ENCODE assay signal across 10 cellular contexts in the genomic region with DNA sequence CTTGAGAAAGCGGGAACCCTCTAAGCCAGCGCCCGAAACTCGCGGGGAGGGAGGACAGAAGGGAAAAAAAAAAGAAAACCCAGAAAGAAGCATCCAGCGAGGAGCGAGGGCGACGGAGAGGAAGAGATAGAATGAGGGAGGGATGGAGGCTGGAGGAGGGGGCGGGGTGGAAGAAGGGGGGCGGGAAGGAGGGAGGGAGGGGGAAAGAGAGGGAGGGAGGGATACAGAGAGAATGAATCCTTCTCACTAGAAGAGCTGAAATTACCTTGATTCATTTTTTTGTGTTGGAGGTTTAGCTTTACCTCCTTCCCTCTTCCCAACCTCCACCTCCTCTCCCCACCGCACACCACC. TPM values are rescaled to one million over a fixed set of nuclear protein-coding genes. Genes with fewer than 3 reads are reported as not detected.
DNase-seq lines count a peak whose midpoint lies in the region; ATAC-seq and TF ChIP-seq lines count a peak whose summit lies in the region.
"Had no signal": no experiment of that assay in that cellular context is flagged by ENCODE, and none has a peak within 500 bp of the region (broad histone marks: within the 10 kb centered on the region; RNA-seq: fewer than 3 reads in every experiment).

No MANE protein-coding gene starts in this region.

- no peak overlapping the region for H2BK5ac ChIP-seq in mesendoderm (ENCODE audit: low read length)

- POLR2A ChIA-PET in SK-N-SH (lab: Yijun Ruan, JAX) = interaction anchor here (1.0 to 1.2 kb wide), 2 partner anchors 21 to 389 kb away, joined by 4 to 5 read pairs; partner anchors contain the start of genes KIF18A and METTL15

- H4K5ac ChIP-seq in mesendoderm (ENCODE audit: low read length) = no peak overlapping the region

- peaks cover 5 to 21% of the 10 kb centered on the region in 2 experiments; a peak in 3 of 4 replicates for H3K4me1 ChIP-seq in SK-N-SH (ENCODE audit: control insufficient read depth in 1 of 2, insufficient read depth in 2 of 2, low read depth in 1 of 2, low read length in 1 of 2)
- H3K4me1 ChIP-seq in mesendoderm (ENCODE audit: control insufficient read depth, low read depth, low read length) = peaks cover 3% of the 10 kb centered on the region

- H3K4me1 Mint-ChIP-seq in type B pancreatic cell (ENCODE audit: unreplicated experiment) = peaks cover 20% of the 10 kb centered on the region
- H3K4me1 Mint-ChIP-seq: central memory CD8-positive, alpha-beta T cell had no signal

- H4K20me1 ChIP-seq in SK-N-SH (ENCODE audit: insufficient read depth) = no peaks in the 10 kb centered on the region

- TF ChIP-seq CTCF in SK-N-SH (IDR thresholded peaks at IDR 0.05) (no peak), type B pancreatic cell (conservative IDR thresholded peaks at IDR 0.05) (no peak)

- H3K27me3 Mint-ChIP-seq in type B pancreatic cell = peaks cover 92% of the 10 kb centered on the region

- H3K4me2 ChIP-seq in SK-N-SH (peak overlapping the region; percentile 91), mesendoderm (ENCODE audit: low read length) (peak overlapping the region; percentile 72)

- CTCF ChIA-PET in SK-N-SH (lab: Yijun Ruan, JAX) = interaction anchor here (0.8 to 14.0 kb wide), 10 partner anchors 8 to 810 kb away, joined by 3 to 243 read pairs (median 4); partner anchors contain the start of genes BDNF, KIF18A and METTL15

- 1% methylated on average over 12 of the region's 12 CpGs for WGBS in SK-N-SH (ENCODE audit: low lambda C conversion rate)
- no CpG with 5 or more reads among the region's 12 CpGs for WGBS in mesendoderm (ENCODE audit: extremely low coverage, insufficient coverage, low lambda C conversion rate)

- peak overlapping the region; percentile 92 for H3K4me3 Mint-ChIP-seq in type B pancreatic cell
- H3K4me3 Mint-ChIP-seq: central memory CD8-positive, alpha-beta T cell had no signal

- no peaks in the 10 kb centered on the region for H3K9me3 ChIP-seq in SK-N-SH

- no peak overlapping the region for H3K23ac ChIP-seq in mesendoderm (ENCODE audit: low read length)

- H3K4ac ChIP-seq in mesendoderm (ENCODE audit: low read depth, low read length) = no peak overlapping the region

- H4K8ac ChIP-seq in mesendoderm (ENCODE audit: low read depth, low read length) = no peak overlapping the region

- H3K56ac ChIP-seq in mesendoderm (ENCODE audit: low read length) = peak overlapping the region; percentile 88

- H3K79me1 ChIP-seq in mesendoderm (ENCODE audit: low read length) = no peaks in the 10 kb centered on the region

- H3K27me3 ChIP-seq in SK-N-SH (ENCODE audit: insufficient read depth) (peaks cover 9% of the 10 kb centered on the region; the same call in 1 of the 2 replicates), mesendoderm (ENCODE audit: insufficient read depth, low read length, poor library complexity) (peaks cover 17% of the 10 kb centered on the region)

- H3K36me3 Mint-ChIP-seq in type B pancreatic cell = no peaks in the 10 kb centered on the region

- H3K18ac ChIP-seq in mesendoderm (ENCODE audit: low read length) = peak overlapping the region; percentile 98

- H2AK5ac ChIP-seq in mesendoderm (ENCODE audit: low read length) = no peak overlapping the region

- no peaks in the 10 kb centered on the region for H3K36me3 ChIP-seq in SK-N-SH (replicated peaks in 1 of 2; ENCODE audit: control insufficient read depth in 1 of 2, insufficient read depth in 2 of 2, low read length in 1 of 2)
- no peaks in the 10 kb centered on the region for H3K36me3 ChIP-seq in mesendoderm (ENCODE audit: control insufficient read depth, insufficient read depth, low read length)

- TF ChIP-seq EP300 in SK-N-SH (IDR thresholded peaks at IDR 0.05; ENCODE audit: borderline replicate concordance in 1 of 2, low read depth in 1 of 2, low read length in 1 of 2) = no peak

- H3K27ac Mint-ChIP-seq in type B pancreatic cell = no peak overlapping the region

- TF ChIP-seq RAD21 in SK-N-SH (IDR thresholded peaks at IDR 0.05; ENCODE audit: low read length) = no peak

- H3K4me3 ChIP-seq in SK-N-SH (ENCODE audit: low read depth in 2 of 2, low read length in 1 of 2) (peak overlapping the region; percentile 77 to 90), mesendoderm (ENCODE audit: low read length) (peak overlapping the region; percentile 58)

- H3K9me3 Mint-ChIP-seq in type B pancreatic cell = no peaks in the 10 kb centered on the region

- no peak overlapping the region for H2BK15ac ChIP-seq in mesendoderm (replicated peaks; ENCODE audit: low read depth)

- peak overlapping the region in 1 of 2 experiments; percentile 93; a peak in 3 of 4 replicates for H3K27ac ChIP-seq in SK-N-SH (ENCODE audit: low read depth in 2 of 2, low read length in 1 of 2)
- peak overlapping the region; percentile 94 for H3K27ac ChIP-seq in mesendoderm (ENCODE audit: low read depth, low read length)

- H3F3A ChIP-seq in SK-N-SH (replicated peaks; ENCODE audit: insufficient read depth) = peaks cover 14% of the 10 kb centered on the region

- ATAC-seq in SK-N-SH treated with all-trans-retinoic acid at 6 μM for 48 hours (no peak), GM21528 (IDR thresholded peaks at IDR 0.05; ENCODE audit: low FRiP score, unreplicated experiment) (no peak)

- H2BK120ac ChIP-seq in mesendoderm (ENCODE audit: low read depth, low read length) = no peak overlapping the region

- H3K79me2 ChIP-seq in SK-N-SH (ENCODE audit: insufficient read depth) (no peaks in the 10 kb centered on the region), mesendoderm (ENCODE audit: control insufficient read depth, insufficient read depth, low read length) (no peaks in the 10 kb centered on the region)

- no peaks in the 10 kb centered on the region for H3K9me2 ChIP-seq in SK-N-SH

- DNase-seq in SK-N-SH (peak; percentile 52), cerebellar cortex (ENCODE audit: low spot score) (peak; percentile 62), mesendoderm (no peak), type B pancreatic cell (ENCODE audit: extremely low spot score, unreplicated experiment) (no peak), CD1c-positive myeloid dendritic cell (ENCODE audit: extremely low spot score) (no peak), inferior parietal cortex (ENCODE audit: extremely low spot score) (no peak)
- DNase-seq: SIG-M5 had no signal

- H2AFZ ChIP-seq in SK-N-SH (ENCODE audit: low read depth) = peak overlapping the region; percentile 94

- peak overlapping the region; percentile 91 for H3K9ac ChIP-seq in SK-N-SH
- H3K9ac ChIP-seq in mesendoderm (ENCODE audit: low read length) = peak overlapping the region; percentile 71

TF ChIP-seq in SK-N-SH, 30 proteins besides CTCF, POLR2A, EP300 and RAD21 (continues in another document):
- TF ChIP-seq, protein P1, sequence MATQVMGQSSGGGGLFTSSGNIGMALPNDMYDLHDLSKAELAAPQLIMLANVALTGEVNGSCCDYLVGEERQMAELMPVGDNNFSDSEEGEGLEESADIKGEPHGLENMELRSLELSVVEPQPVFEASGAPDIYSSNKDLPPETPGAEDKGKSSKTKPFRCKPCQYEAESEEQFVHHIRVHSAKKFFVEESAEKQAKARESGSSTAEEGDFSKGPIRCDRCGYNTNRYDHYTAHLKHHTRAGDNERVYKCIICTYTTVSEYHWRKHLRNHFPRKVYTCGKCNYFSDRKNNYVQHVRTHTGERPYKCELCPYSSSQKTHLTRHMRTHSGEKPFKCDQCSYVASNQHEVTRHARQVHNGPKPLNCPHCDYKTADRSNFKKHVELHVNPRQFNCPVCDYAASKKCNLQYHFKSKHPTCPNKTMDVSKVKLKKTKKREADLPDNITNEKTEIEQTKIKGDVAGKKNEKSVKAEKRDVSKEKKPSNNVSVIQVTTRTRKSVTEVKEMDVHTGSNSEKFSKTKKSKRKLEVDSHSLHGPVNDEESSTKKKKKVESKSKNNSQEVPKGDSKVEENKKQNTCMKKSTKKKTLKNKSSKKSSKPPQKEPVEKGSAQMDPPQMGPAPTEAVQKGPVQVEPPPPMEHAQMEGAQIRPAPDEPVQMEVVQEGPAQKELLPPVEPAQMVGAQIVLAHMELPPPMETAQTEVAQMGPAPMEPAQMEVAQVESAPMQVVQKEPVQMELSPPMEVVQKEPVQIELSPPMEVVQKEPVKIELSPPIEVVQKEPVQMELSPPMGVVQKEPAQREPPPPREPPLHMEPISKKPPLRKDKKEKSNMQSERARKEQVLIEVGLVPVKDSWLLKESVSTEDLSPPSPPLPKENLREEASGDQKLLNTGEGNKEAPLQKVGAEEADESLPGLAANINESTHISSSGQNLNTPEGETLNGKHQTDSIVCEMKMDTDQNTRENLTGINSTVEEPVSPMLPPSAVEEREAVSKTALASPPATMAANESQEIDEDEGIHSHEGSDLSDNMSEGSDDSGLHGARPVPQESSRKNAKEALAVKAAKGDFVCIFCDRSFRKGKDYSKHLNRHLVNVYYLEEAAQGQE (IDR thresholded peaks at IDR 0.05; ENCODE audit: low read depth, low read length) = no peak

TF ChIP-seq in SK-N-SH treated with all-trans-retinoic acid at 6 μM for 48 hours, 23 proteins besides CTCF, POLR2A, EP300 and RAD21:
- TF ChIP-seq ZFP30 (CRISPR knock-in tag; IDR thresholded peaks at IDR 0.05) (no peak), CSRNP3 (CRISPR knock-in tag; IDR thresholded peaks at IDR 0.05) (no peak), ISL1 (CRISPR knock-in tag; IDR thresholded peaks at IDR 0.05) (no peak)

RNA-seq across cellular contexts. Expression of gene BDNF, which starts 19.3 kb away (rescaled TPM):
- polyA plus RNA-seq in SK-N-SH (2012; rRNA removed) = 21.3 and 24.4 TPM in 2 replicates
- 23.2 and 25.5 TPM in 2 replicates for polyA plus RNA-seq in SK-N-SH (2012; cell fraction: cytosol; rRNA removed)
- 23.9 and 29.7 TPM in 2 replicates for polyA plus RNA-seq in SK-N-SH (2012; cell fraction: nucleus; rRNA removed)
- polyA plus RNA-seq in mesendoderm (2013, experiment 1 of 2) = 0.90 TPM
- polyA plus RNA-seq in mesendoderm (2013, experiment 2 of 2) = 1.2 TPM
- 3.6 and 5.5 TPM in 2 replicates for total RNA-seq in type B pancreatic cell (ENCODE audit: low replicate concordance)

Comparison
In these comparisons a context has a peak if more than half of its experiments do, and no peak if none do; other contexts are left out.
1. DNase-seq: peak in SK-N-SH (single experiment) and cerebellar cortex (single experiment); none in mesendoderm (single experiment), type B pancreatic cell (single experiment), CD1c-positive myeloid dendritic cell (single experiment) and inferior parietal cortex (single experiment).